ENCODE assay signal across 1 cellular context in the genomic region with DNA sequence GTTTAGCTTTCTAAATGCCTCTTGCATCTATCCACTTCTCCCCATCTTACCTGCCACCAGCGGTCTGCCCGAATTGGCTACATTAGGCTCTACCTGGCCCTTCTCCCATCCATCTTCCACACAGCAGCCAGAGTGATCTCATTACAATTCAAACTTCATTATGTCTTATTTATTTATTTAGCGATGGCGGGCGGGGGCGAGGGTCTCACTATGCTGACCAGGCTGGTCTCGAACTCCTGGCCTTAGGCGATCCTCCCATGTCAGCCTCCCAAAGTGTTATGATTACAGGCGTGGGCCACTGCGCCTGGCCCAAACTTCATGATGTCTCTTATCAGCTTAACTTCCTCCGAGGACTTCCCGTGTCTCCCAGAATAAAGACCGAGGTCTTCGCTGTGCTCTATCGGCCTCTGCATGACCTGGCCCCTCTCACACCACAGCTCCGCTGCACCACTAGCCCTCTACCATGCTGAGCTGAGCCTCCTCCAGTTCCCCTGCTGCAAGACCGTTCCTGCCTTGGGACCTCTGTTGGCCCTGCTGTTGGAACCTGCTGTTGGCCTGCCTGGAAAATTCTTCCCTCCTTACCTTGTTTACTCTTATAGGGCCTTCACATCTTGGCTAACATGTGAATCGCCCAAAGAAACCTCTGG.
TF ChIP-seq lines count a peak whose summit lies in the region.

No MANE protein-coding gene starts in this region.

TF ChIP-seq in IMR-90, 13 proteins besides CTCF, POLR2A, EP300 and RAD21 (continued from another document):
- TF ChIP-seq MAZ (IDR thresholded peaks at IDR 0.05; ENCODE audit: borderline replicate concordance, low read depth, low read length) (no peak), ELK1 (IDR thresholded peaks at IDR 0.05; ENCODE audit: borderline replicate concordance, low read depth, low read length) (no peak), FOS (IDR thresholded peaks at IDR 0.05; ENCODE audit: low read depth, low read length) (no peak), MXI1 (IDR thresholded peaks at IDR 0.05; ENCODE audit: borderline replicate concordance, low read depth, low read length) (no peak)
